Comparison of ENCODE assay signal across 10 cellular contexts in genomic region chr12:123808167-123808566, GRCh38. TPM values are rescaled to one million over a fixed set of nuclear protein-coding genes. Genes with fewer than 3 reads are reported as not detected.
DNase-seq lines count a peak whose midpoint lies in the region; ATAC-seq and TF ChIP-seq lines count a peak whose summit lies in the region.
"Had no signal": no experiment of that assay in that cellular context is flagged by ENCODE, and none has a peak within 500 bp of the region (broad histone marks: within the 10 kb centered on the region; RNA-seq: fewer than 3 reads in every experiment).

No MANE protein-coding gene starts in this region.

- H3K27me3 ChIP-seq in heart right ventricle (peaks cover 0 to 15% (median 0%) of the 10 kb centered on the region in 7 donors), OCI-LY3 (ENCODE audit: low read depth, low read length) (peaks cover 18% of the 10 kb centered on the region), lower lobe of right lung (ENCODE audit: low read depth) (no peaks in the 10 kb centered on the region)
- H3K27me3 ChIP-seq: colonic mucosa had no signal

- TF ChIP-seq CTCF in heart right ventricle (IDR thresholded peaks at IDR 0.05) (peak in 6 of 9 donors; percentile 12 to 35 (median 23)), OCI-LY3 (IDR thresholded peaks at IDR 0.05; ENCODE audit: low read depth, low read length) (peak; percentile 36), lower lobe of right lung (IDR thresholded peaks at IDR 0.05) (no peak), GM13977 (IDR thresholded peaks at IDR 0.05; ENCODE audit: extremely low read depth, insufficient read depth, missing control alignments) (no peak), lower leg skin (IDR thresholded peaks at IDR 0.05) (no peak)

- no peak for TF ChIP-seq POLR2A in lower leg skin (IDR thresholded peaks at IDR 0.05)

- no peak for ATAC-seq in heart right ventricle
- no peak for ATAC-seq in Right ventricle myocardium superior (ENCODE audit: poor library complexity)
- no peak for ATAC-seq in lower lobe of right lung

- H3K9ac ChIP-seq in OCI-LY3 (ENCODE audit: low read length), result no peak overlapping the region

- H3K36me3 ChIP-seq in heart right ventricle, result no peaks in the 10 kb centered on the region
- H3K36me3 ChIP-seq in OCI-LY3 (replicated peaks; ENCODE audit: low read depth, low read length), result no peaks in the 10 kb centered on the region
- no peaks in the 10 kb centered on the region for H3K36me3 ChIP-seq in lower lobe of right lung
- H3K36me3 ChIP-seq: colonic mucosa had no signal

- H4K20me1 ChIP-seq in OCI-LY3 (ENCODE audit: insufficient read depth, low read length), result no peaks in the 10 kb centered on the region

- H3K27ac ChIP-seq in heart right ventricle (no peak overlapping the region), OCI-LY3 (ENCODE audit: low read length) (no peak overlapping the region), substantia nigra (ENCODE audit: low read depth, low read length, poor library complexity, severe bottlenecking) (peak overlapping the region; percentile 52), lower lobe of right lung (no peak overlapping the region)
- H3K27ac ChIP-seq: colonic mucosa had no signal

- H3K9me3 ChIP-seq in heart right ventricle (peaks cover 0 to 4% (median 0%) of the 10 kb centered on the region in 11 donors), OCI-LY3 (ENCODE audit: insufficient read depth, low read length) (peaks cover 2% of the 10 kb centered on the region), lower lobe of right lung (no peaks in the 10 kb centered on the region)
- H3K9me3 ChIP-seq: colonic mucosa had no signal

- H3K4me1 ChIP-seq in heart right ventricle (no peaks in the 10 kb centered on the region), OCI-LY3 (ENCODE audit: low read length) (peaks cover 15% of the 10 kb centered on the region), lower lobe of right lung (no peaks in the 10 kb centered on the region)
- H3K4me1 ChIP-seq: colonic mucosa had no signal

- WGBS in heart right ventricle, 2 donors, result 61 to 62% methylated on average over 4 of the region's 4 CpGs
- WGBS in lower leg skin, 2 donors, result 55 to 73% methylated on average over 4 of the region's 4 CpGs

- no peak for DNase-seq in heart right ventricle
- no peak for DNase-seq in Right ventricle myocardium superior
- DNase-seq in fibroblast of peridontal ligament (ENCODE audit: extremely low read depth), result peak; percentile 8
- DNase-seq in substantia nigra (lab: John Stamatoyannopoulos, UW), result peak in 25 of 49 donors; percentile 1 to 35 (median 12)
- DNase-seq in lower lobe of right lung, result no peak
- DNase-seq in GM13977 (ENCODE audit: low spot score), result no peak
- DNase-seq in lower leg skin (ENCODE audit: low spot score in 2 of 2), result no peak
- DNase-seq: CD8-positive, alpha-beta memory T cell; colonic mucosa had no signal

- intact Hi-C loops in heart right ventricle (cut with DNase I), result loop anchor here in 3 of 10 donors (10.0 kb wide), 1 partner anchor 177 kb away; no protein-coding TSS in a partner anchor
- intact Hi-C loops in Right ventricle myocardium superior (cut with DNase I), result no loop called here
- intact Hi-C loops in lower lobe of right lung (cut with DNase I), result no loop called here
- intact Hi-C loops in lower leg skin (cut with DNase I; ENCODE audit: low total_unique reads), result no loop called here

- in situ Hi-C loops in GM13977 (cut with MboI; ENCODE audit: low pct_unique_long_range_greater_than_20kb, low sequenced_read_pairs, unreplicated experiment), result no loop called here

- H2AFZ ChIP-seq in OCI-LY3 (ENCODE audit: low read depth, low read length), result no peak overlapping the region

- no peak overlapping the region for H3K4me2 ChIP-seq in OCI-LY3 (ENCODE audit: low read length)

- H3K79me2 ChIP-seq in OCI-LY3 (ENCODE audit: low read length), result no peaks in the 10 kb centered on the region

- no peak overlapping the region for H3K4me3 ChIP-seq in heart right ventricle
- no peak overlapping the region for H3K4me3 ChIP-seq in OCI-LY3 (ENCODE audit: low read length)
- no peak overlapping the region for H3K4me3 ChIP-seq in lower lobe of right lung
- H3K4me3 ChIP-seq in lower leg skin (ENCODE audit: low read depth, poor library complexity, severe bottlenecking), result no peak overlapping the region
- H3K4me3 ChIP-seq: colonic mucosa had no signal

RNA-seq across cellular contexts. Expression of gene DNAH10, which starts 46.1 kb away (rescaled TPM):
- under 1 TPM in 7 of 10 donors, not detected in 3; 0.05 to 0.60 (median 0.24) TPM for total RNA-seq in heart right ventricle
- polyA plus RNA-seq in heart right ventricle, result under 1 TPM; 0.07 to 0.09 TPM
- 0.08 TPM for total RNA-seq in Right ventricle myocardium superior
- total RNA-seq in lower lobe of right lung, result 10.1 TPM
- under 1 TPM in 3 of 4 donors, not detected in 1; 0.02 to 0.27 (median 0.06) TPM for total RNA-seq in lower leg skin
- polyA plus RNA-seq: CD8-positive, alpha-beta memory T cell had no signal

Comparison
In these comparisons a context has a peak if more than half of its experiments do, and no peak if none do; other contexts are left out.
1. DNase-seq: peak in fibroblast of peridontal ligament (single experiment) and substantia nigra (25 of 49); none in heart right ventricle (0 of 2), Right ventricle myocardium superior (single experiment), lower lobe of right lung (single experiment), GM13977 (single experiment) and lower leg skin (0 of 2).
2. CTCF ChIP-seq: peak in heart right ventricle (6 of 9) and OCI-LY3 (single experiment); none in lower lobe of right lung (single experiment), GM13977 (single experiment) and lower leg skin (0 of 3).